In genomic region chr12:44521702-44522101, GRCh38 we compare ENCODE assay signal across 27 cellular contexts.
"Had no signal": no experiment of that assay in that cellular context is flagged by ENCODE, and none has a peak within 500 bp of the region (broad histone marks: within the 10 kb centered on the region; RNA-seq: fewer than 3 reads in every experiment).

No MANE protein-coding gene starts in this region.

- ATAC-seq: effector memory CD8-positive, alpha-beta T cell; esophagus mucosa; foreskin keratinocyte; gastrocnemius medialis; gastroesophageal sphincter; heart left ventricle; heart right ventricle had no signal

- H3K27me3 ChIP-seq: colonic mucosa, dorsolateral prefrontal cortex, esophagus muscularis mucosa, esophagus squamous epithelium, foreskin keratinocyte, gastrocnemius medialis, gastroesophageal sphincter, heart left ventricle, heart right ventricle had no signal

- H3K4me3 ChIP-seq: colonic mucosa, coronary artery, dorsolateral prefrontal cortex, esophagus muscularis mucosa, esophagus squamous epithelium, gastrocnemius medialis, gastroesophageal sphincter, heart left ventricle, heart right ventricle had no signal

- H3K9me3 ChIP-seq: colonic mucosa, esophagus muscularis mucosa, esophagus squamous epithelium, gastrocnemius medialis, gastroesophageal sphincter, heart left ventricle, heart right ventricle had no signal

- H3K27me3 Mint-ChIP-seq: dendritic cell treated with granulocyte-macrophage colony-stimulating factor and Interleukin-4, amounts not matched to agents 40 ng/mL and 50 ng/mL, for 4 days; effector memory CD8-positive, alpha-beta T cell had no signal

- FAIRE-seq: colon, endothelial cell of umbilical vein had no signal

- DNase-seq: colonic mucosa; cortex of kidney; dermis blood vessel endothelial cell; dorsolateral prefrontal cortex; effector CD4-positive, alpha-beta T cell; effector CD8-positive, alpha-beta T cell; effector memory CD4-positive, alpha-beta T cell; effector memory CD8-positive, alpha-beta T cell; endodermal cell; erythroblast; esophagus squamous epithelium; foreskin fibroblast; foreskin keratinocyte; foreskin melanocyte; gastrocnemius medialis; glutamatergic neuron; head of caudate nucleus; heart left ventricle; heart right ventricle had no signal

- H3K4me1 ChIP-seq: colonic mucosa, esophagus muscularis mucosa, esophagus squamous epithelium, foreskin keratinocyte, gastrocnemius medialis, gastroesophageal sphincter, heart left ventricle, heart right ventricle had no signal

- H3K27ac Mint-ChIP-seq: dendritic cell treated with granulocyte-macrophage colony-stimulating factor and Interleukin-4, amounts not matched to agents 40 ng/mL and 50 ng/mL, for 4 days; effector memory CD8-positive, alpha-beta T cell; endodermal cell had no signal

- H3K4me3 Mint-ChIP-seq: dendritic cell treated with granulocyte-macrophage colony-stimulating factor and Interleukin-4, amounts not matched to agents 40 ng/mL and 50 ng/mL, for 4 days; effector memory CD8-positive, alpha-beta T cell; endodermal cell had no signal

- H3K9me3 Mint-ChIP-seq: effector memory CD8-positive, alpha-beta T cell; endodermal cell had no signal

- H3K36me3 ChIP-seq: colonic mucosa, esophagus muscularis mucosa, esophagus squamous epithelium, gastrocnemius medialis, gastroesophageal sphincter, heart left ventricle, heart right ventricle had no signal

- H3K27ac ChIP-seq: colonic mucosa, coronary artery, dorsolateral prefrontal cortex, epithelial cell of prostate, esophagus muscularis mucosa, esophagus squamous epithelium, foreskin keratinocyte, gastrocnemius medialis, gastroesophageal sphincter, heart left ventricle, heart right ventricle had no signal
